In the genomic region with DNA sequence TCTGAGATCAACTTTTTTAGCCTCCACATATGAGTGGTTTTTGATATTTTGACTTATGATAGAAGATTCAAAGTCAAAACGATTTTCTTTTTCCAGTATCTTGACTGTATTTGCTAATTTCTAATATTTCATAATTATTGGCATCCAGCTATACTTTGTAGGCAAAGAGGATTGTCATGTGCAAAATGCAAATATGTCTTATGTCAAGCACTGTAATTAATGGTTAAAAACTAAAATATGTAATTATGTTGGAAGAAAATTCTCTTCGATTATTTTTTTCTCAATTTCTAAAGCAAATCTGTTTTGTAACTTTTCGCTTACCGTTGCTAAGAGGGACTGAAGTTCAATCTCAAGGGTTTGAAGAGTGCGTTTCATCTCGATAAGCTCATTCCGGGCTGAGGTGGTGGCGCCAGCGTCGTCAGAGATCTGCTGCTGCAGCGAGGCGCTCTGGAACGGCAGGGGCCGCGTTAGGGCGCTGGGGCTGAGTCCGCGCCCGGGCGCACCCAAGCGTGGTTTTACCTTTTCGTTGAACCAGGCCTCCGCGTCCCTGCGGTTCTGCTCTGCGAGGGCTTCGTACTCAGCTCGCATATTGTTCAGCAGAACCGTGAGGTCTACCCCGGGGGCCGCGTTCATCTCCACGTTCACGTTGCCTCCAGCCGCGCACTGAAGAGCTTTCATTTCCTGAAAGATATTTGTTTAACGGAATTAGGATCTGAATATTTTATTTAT, we compare ENCODE assay signal across 11 cellular contexts. TPM values are rescaled to one million over a fixed set of nuclear protein-coding genes. Genes with fewer than 3 reads are reported as not detected.
DNase-seq lines count a peak whose midpoint lies in the region; TF ChIP-seq lines count a peak whose summit lies in the region.
"Had no signal": no experiment of that assay in that cellular context is flagged by ENCODE, and none has a peak within 500 bp of the region (broad histone marks: within the 10 kb centered on the region; RNA-seq: fewer than 3 reads in every experiment).

No MANE protein-coding gene starts in this region.

- H3K4me3 ChIP-seq in DOHH2 (ENCODE audit: low read length), result no peak overlapping the region
- H3K4me3 ChIP-seq in effector memory CD4-positive, alpha-beta T cell (ENCODE audit: insufficient read depth, low read depth, low read length, poor library complexity, severe bottlenecking), result peak overlapping the region; percentile 7

- H4K20me1 ChIP-seq in DOHH2 (ENCODE audit: control insufficient read depth, insufficient read depth, low read depth, low read length), result no peaks in the 10 kb centered on the region

- no peak for TF ChIP-seq CTCF in DOHH2 (IDR thresholded peaks at IDR 0.05; ENCODE audit: low read depth, low read length, poor library complexity, severe bottlenecking)

- H3K79me2 ChIP-seq in DOHH2 (ENCODE audit: control insufficient read depth, low read length), result no peaks in the 10 kb centered on the region

- DNase-seq in T follicular helper cell (ENCODE audit: low read depth) (peak; percentile 2), RKO (ENCODE audit: low spot score) (no peak), NK-92 (lab: John Stamatoyannopoulos, UW; ENCODE audit: unreplicated experiment) (no peak), posterior vena cava (ENCODE audit: low spot score) (no peak), hepatic stellate cell (ENCODE audit: low spot score) (no peak)
- DNase-seq in effector memory CD4-positive, alpha-beta T cell, result no peak
- peak; percentile 9 to 12 for DNase-seq in stimulated activated CD4-positive, alpha-beta T cell treated with anti-CD3 and anti-CD28 coated beads, Interleukin-2, amount 100 ng/mL, for 48 hours

- H3K4me1 ChIP-seq in DOHH2 (ENCODE audit: control insufficient read depth, low read length), result no peaks in the 10 kb centered on the region
- H3K4me1 ChIP-seq in effector memory CD4-positive, alpha-beta T cell (ENCODE audit: control insufficient read depth, insufficient read depth, low read length, poor library complexity, severe bottlenecking), result no peaks in the 10 kb centered on the region

- no peaks in the 10 kb centered on the region for H3F3A ChIP-seq in DOHH2 (ENCODE audit: control insufficient read depth, insufficient read depth)

- peaks cover 21% of the 10 kb centered on the region for H3K27me3 ChIP-seq in DOHH2 (ENCODE audit: control insufficient read depth, low read length)
- H3K27me3 ChIP-seq in effector memory CD4-positive, alpha-beta T cell (replicated peaks; ENCODE audit: control insufficient read depth, insufficient read depth, low read length, poor library complexity, severe bottlenecking), result peaks cover 10% of the 10 kb centered on the region

- no peaks in the 10 kb centered on the region for H3K36me3 ChIP-seq in DOHH2 (ENCODE audit: control insufficient read depth, low read length)
- no peaks in the 10 kb centered on the region for H3K36me3 ChIP-seq in effector memory CD4-positive, alpha-beta T cell (ENCODE audit: control insufficient read depth, insufficient read depth, low read length)

- H3K4me2 ChIP-seq in DOHH2 (ENCODE audit: low read length), result peak overlapping the region; percentile 6; the same call in 1 of the 2 replicates
- H3K4me2 ChIP-seq: KMS-11 had no signal

- no peaks in the 10 kb centered on the region for H3K9me2 ChIP-seq in DOHH2 (replicated peaks; ENCODE audit: control insufficient read depth, low read length)

- no peaks in the 10 kb centered on the region for H3K9me3 ChIP-seq in DOHH2 (ENCODE audit: control insufficient read depth, insufficient read depth, low read length)
- H3K9me3 ChIP-seq in effector memory CD4-positive, alpha-beta T cell (ENCODE audit: control insufficient read depth, low read length), result no peaks in the 10 kb centered on the region

- intact Hi-C loops in posterior vena cava (cut with DNase I), result no loop called here

- no peak overlapping the region for H3K27ac ChIP-seq in DOHH2 (ENCODE audit: low read depth, low read length)
- H3K27ac ChIP-seq in effector memory CD4-positive, alpha-beta T cell (ENCODE audit: insufficient read depth, low read length, poor library complexity, severe bottlenecking), result no peak overlapping the region
- H3K27ac ChIP-seq: KMS-11 had no signal

RNA-seq across cellular contexts. Expression of gene KRT27, which starts 3.0 kb away (rescaled TPM):
- under 1 TPM in 1 of 2 donors, not detected in 1; 0.42 TPM for total RNA-seq in posterior vena cava
- total RNA-seq: glomerular endothelial cell, osteoblast had no signal

RNA-seq across cellular contexts. Expression of gene KRT26, which starts 7.3 kb away (rescaled TPM):
- total RNA-seq in posterior vena cava, result not detected
- total RNA-seq: glomerular endothelial cell, osteoblast had no signal

RNA-seq across cellular contexts. Expression of gene KRT28, which starts 20.4 kb away (rescaled TPM):
- total RNA-seq in posterior vena cava, result not detected
- total RNA-seq: glomerular endothelial cell, osteoblast had no signal

RNA-seq across cellular contexts. Expression of gene KRT25, which starts 24.2 kb away (rescaled TPM):
- not detected for total RNA-seq in posterior vena cava
- total RNA-seq: glomerular endothelial cell, osteoblast had no signal

RNA-seq across cellular contexts. Expression of gene KRT10, which starts 43.1 kb away (rescaled TPM):
- 10 to 100 TPM; 36.9 to 44.9 TPM for total RNA-seq in posterior vena cava

Comparison
In these comparisons a context has a peak if more than half of its experiments do, and no peak if none do; other contexts are left out.
1. DNase-seq: peak in T follicular helper cell (single experiment) and stimulated activated CD4-positive, alpha-beta T cell treated with anti-CD3 and anti-CD28 coated beads, Interleukin-2, amount 100 ng/mL, for 48 hours (2 of 2); none in effector memory CD4-positive, alpha-beta T cell (0 of 3), RKO (single experiment), NK-92 (single experiment), posterior vena cava (single experiment) and hepatic stellate cell (single experiment).